In the genomic region with DNA sequence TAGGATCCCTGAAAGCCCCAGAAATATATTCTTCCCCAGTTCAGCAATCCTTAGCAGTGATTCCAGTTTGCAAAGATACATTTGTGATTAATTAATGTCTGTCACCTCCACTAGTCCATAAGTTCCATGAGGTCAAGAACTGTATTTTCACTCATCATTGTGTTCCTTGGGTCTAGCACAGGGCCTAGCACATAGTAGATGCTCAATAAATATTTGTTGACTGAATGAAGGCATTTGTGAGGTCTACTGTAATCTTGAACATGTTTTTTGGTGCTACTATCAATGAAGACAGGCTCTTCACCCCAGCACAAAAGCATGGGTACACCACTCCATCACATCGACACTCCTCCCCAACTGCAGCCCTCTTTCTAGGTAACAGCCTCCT, we compare ENCODE assay signal across 20 cellular contexts. TPM values are rescaled to one million over a fixed set of nuclear protein-coding genes. Genes with fewer than 3 reads are reported as not detected.
A peak's percentile ranks its signal among the peaks of the same experiment; 100 is the strongest.
DNase-seq lines count a peak whose midpoint lies in the region; ATAC-seq, FAIRE-seq and TF ChIP-seq lines count a peak whose summit lies in the region.
"Had no signal": no experiment of that assay in that cellular context is flagged by ENCODE, and none has a peak within 500 bp of the region (broad histone marks: within the 10 kb centered on the region; RNA-seq: fewer than 3 reads in every experiment).

No MANE protein-coding gene starts in this region.

- CTCF ChIA-PET in GM12878 (lab: Yijun Ruan, JAX), result no interaction called here

- SMC1A ChIA-PET in GM12878 (lab: Charles Lee; ENCODE audit: uncharacterized antibody, unreplicated experiment), result no interaction called here

- no peak overlapping the region for H3K27ac Mint-ChIP-seq in activated naive CD8-positive, alpha-beta T cell
- no peak overlapping the region for H3K27ac Mint-ChIP-seq in activated naive CD8-positive, alpha-beta T cell treated with anti-CD3 and anti-CD28 coated beads, Interleukin-2, amount 50 U/mL, for 24 hours
- H3K27ac Mint-ChIP-seq in mesothelial cell of epicardium (no peak overlapping the region), type B pancreatic cell (no peak overlapping the region), chondrocyte (ENCODE audit: unreplicated experiment) (no peak overlapping the region)
- H3K27ac Mint-ChIP-seq: HFFc6 had no signal

- H2AFZ ChIP-seq in GM12878 (ENCODE audit: control insufficient read depth, low read depth, low read length), result no peak overlapping the region

- peaks cover 59% of the 10 kb centered on the region for H3K27me3 Mint-ChIP-seq in activated naive CD8-positive, alpha-beta T cell
- peaks cover 82% of the 10 kb centered on the region for H3K27me3 Mint-ChIP-seq in activated naive CD8-positive, alpha-beta T cell treated with anti-CD3 and anti-CD28 coated beads, Interleukin-2, amount 50 U/mL, for 24 hours
- H3K27me3 Mint-ChIP-seq in mesothelial cell of epicardium (ENCODE audit: low read depth), result peaks cover 99% of the 10 kb centered on the region
- peaks cover 95% of the 10 kb centered on the region for H3K27me3 Mint-ChIP-seq in type B pancreatic cell
- peaks cover 70% of the 10 kb centered on the region for H3K27me3 Mint-ChIP-seq in chondrocyte (ENCODE audit: low read depth)

- no peaks in the 10 kb centered on the region for H4K20me1 ChIP-seq in GM12878 (ENCODE audit: control insufficient read depth, insufficient read depth)
- H4K20me1 ChIP-seq: BLaER1 had no signal

- no peaks in the 10 kb centered on the region for H3K9me3 Mint-ChIP-seq in activated naive CD8-positive, alpha-beta T cell (ENCODE audit: low read depth)
- H3K9me3 Mint-ChIP-seq in activated naive CD8-positive, alpha-beta T cell treated with anti-CD3 and anti-CD28 coated beads, Interleukin-2, amount 50 U/mL, for 24 hours, result no peaks in the 10 kb centered on the region
- H3K9me3 Mint-ChIP-seq in mesothelial cell of epicardium (no peaks in the 10 kb centered on the region), type B pancreatic cell (no peaks in the 10 kb centered on the region), chondrocyte (ENCODE audit: low read depth) (no peaks in the 10 kb centered on the region)

- RAD21 ChIA-PET in GM12878 (lab: Charles Lee; ENCODE audit: unreplicated experiment), result no interaction called here

- no peak for FAIRE-seq in GM12878 (lab: Jason Lieb, UNC)
- FAIRE-seq: G401.6, GM12892, H1, HepG2, HTR-8/SVneo had no signal

- peaks cover 23 to 29% of the 10 kb centered on the region in 2 experiments for H3K27me3 ChIP-seq in GM12878 (replicated peaks in 1 of 2; ENCODE audit: control insufficient read depth in 2 of 2, insufficient read depth in 2 of 2, low read length in 1 of 2)

- TF ChIP-seq CTCF in GM12878 (IDR thresholded peaks at IDR 0.05 in 2 of 3, conservative IDR thresholded peaks at IDR 0.05 in 1 of 3; ENCODE audit: control insufficient read depth in 2 of 3, extremely low read depth in 1 of 3, insufficient read depth in 1 of 3, low read depth in 3 of 3, low read length in 3 of 3), result no peak
- no peak for TF ChIP-seq CTCF in mesothelial cell of epicardium (IDR thresholded peaks at IDR 0.05; ENCODE audit: unreplicated experiment)
- TF ChIP-seq CTCF in type B pancreatic cell (conservative IDR thresholded peaks at IDR 0.05), result no peak
- no peak for TF ChIP-seq CTCF in chondrocyte (IDR thresholded peaks at IDR 0.05)

- POLR2A ChIA-PET in GM12878 (lab: Charles Lee), result no interaction called here

- ATAC-seq in activated naive CD8-positive, alpha-beta T cell treated with anti-CD3 and anti-CD28 coated beads, Interleukin-2, amount 50 U/mL, for 24 hours, result no peak
- ATAC-seq in GM12878 (no peak), GM19328 (IDR thresholded peaks at IDR 0.05; ENCODE audit: unreplicated experiment) (no peak)
- ATAC-seq: HepG2 had no signal

- H3K27ac ChIP-seq in GM12878 (ENCODE audit: control insufficient read depth, insufficient read depth), result no peak overlapping the region
- H3K27ac ChIP-seq: 22Rv1, BLaER1 had no signal

- no peak for TF ChIP-seq EP300 in GM12878 (IDR thresholded peaks at IDR 0.05; ENCODE audit: borderline replicate concordance in 1 of 2, control insufficient read depth in 1 of 2, low read depth in 2 of 2, low read length in 2 of 2)

- H3K4me3 Mint-ChIP-seq in activated naive CD8-positive, alpha-beta T cell, result peak overlapping the region; percentile 9
- no peak overlapping the region for H3K4me3 Mint-ChIP-seq in activated naive CD8-positive, alpha-beta T cell treated with anti-CD3 and anti-CD28 coated beads, Interleukin-2, amount 50 U/mL, for 24 hours
- H3K4me3 Mint-ChIP-seq in mesothelial cell of epicardium (peak overlapping the region; percentile 15), type B pancreatic cell (peak overlapping the region; percentile 42), chondrocyte (ENCODE audit: unreplicated experiment) (no peak overlapping the region)

- intact Hi-C loops in GM12878 (cut with micrococcal nuclease; ENCODE audit: unreplicated experiment), result no loop called here

- no TSS peak for BruUV-seq in GM12878 (replicated peaks; lab: Mats Ljungman, UMichigan)

- H3K4me1 ChIP-seq in GM12878 (ENCODE audit: control insufficient read depth, insufficient read depth, low read length), result no peaks in the 10 kb centered on the region
- H3K4me1 ChIP-seq: BLaER1, HAP-1 had no signal

- no peak for DNase-seq in activated naive CD8-positive, alpha-beta T cell treated with anti-CD3 and anti-CD28 coated beads, Interleukin-2, amount 50 U/mL, for 24 hours
- no peak for DNase-seq in GM12878 (ENCODE audit: low read depth, low spot score)
- DNase-seq in mesothelial cell of epicardium (ENCODE audit: low spot score in 2 of 2, unreplicated experiment in 2 of 2), result no peak
- DNase-seq in type B pancreatic cell (ENCODE audit: extremely low spot score, unreplicated experiment), result no peak
- no peak for DNase-seq in activated CD4-positive, alpha-beta T cell treated with anti-CD3 and anti-CD28 coated beads, Interleukin-2, amount 50 U/mL, for 4 hours
- DNase-seq in chondrocyte (ENCODE audit: low spot score), result no peak
- DNase-seq: DMS79 treated with DMSO at 0.1 percent for 48 hours, EL, HFFc6 had no signal

- TF ChIP-seq RAD21 in GM12878 (IDR thresholded peaks at IDR 0.05; ENCODE audit: insufficient read depth, low read depth, low read length), result no peak

- no peaks in the 10 kb centered on the region for H3K9me3 ChIP-seq in GM12878 (replicated peaks; ENCODE audit: control insufficient read depth, insufficient read depth, low read length)
- H3K9me3 ChIP-seq: HAP-1 had no signal

- H3K79me2 ChIP-seq in GM12878 (ENCODE audit: control insufficient read depth, insufficient read depth, low read length), result no peaks in the 10 kb centered on the region

- H3K4me1 Mint-ChIP-seq in activated naive CD8-positive, alpha-beta T cell (ENCODE audit: low read depth), result peaks cover 6% of the 10 kb centered on the region
- H3K4me1 Mint-ChIP-seq in activated naive CD8-positive, alpha-beta T cell treated with anti-CD3 and anti-CD28 coated beads, Interleukin-2, amount 50 U/mL, for 24 hours, result peaks cover 4% of the 10 kb centered on the region
- H3K4me1 Mint-ChIP-seq in mesothelial cell of epicardium, result peaks cover 8% of the 10 kb centered on the region
- H3K4me1 Mint-ChIP-seq in type B pancreatic cell (ENCODE audit: unreplicated experiment), result peaks cover 9% of the 10 kb centered on the region
- H3K4me1 Mint-ChIP-seq in chondrocyte (ENCODE audit: low read depth), result peaks cover 10% of the 10 kb centered on the region

- WGBS in GM12878 (ENCODE audit: insufficient coverage, insufficient replicate concordance, low lambda C conversion rate, missing lambda C conversion rate), result 0% methylated on average over 1 of the region's 1 CpG

- H3K4me2 ChIP-seq in GM12878 (ENCODE audit: control insufficient read depth, insufficient read depth), result no peak overlapping the region
- H3K4me2 ChIP-seq: BLaER1 had no signal

- no peak for TF ChIP-seq POLR2A in GM12878 (IDR thresholded peaks at IDR 0.05; ENCODE audit: low read depth, low read length)

- no peak overlapping the region for H3K4me3 ChIP-seq in GM12878
- H3K4me3 ChIP-seq: BLaER1, HAP-1 had no signal

- H3K36me3 ChIP-seq in GM12878 (ENCODE audit: control insufficient read depth in 2 of 2, insufficient read depth in 2 of 2, low read length in 1 of 2), result no peaks in the 10 kb centered on the region
- H3K36me3 ChIP-seq: BLaER1, HAP-1 had no signal

- H3K36me3 Mint-ChIP-seq in activated naive CD8-positive, alpha-beta T cell, result no peaks in the 10 kb centered on the region
- H3K36me3 Mint-ChIP-seq in activated naive CD8-positive, alpha-beta T cell treated with anti-CD3 and anti-CD28 coated beads, Interleukin-2, amount 50 U/mL, for 24 hours (ENCODE audit: low read depth), result no peaks in the 10 kb centered on the region
- H3K36me3 Mint-ChIP-seq in mesothelial cell of epicardium, result peaks cover 3% of the 10 kb centered on the region
- H3K36me3 Mint-ChIP-seq in type B pancreatic cell, result no peaks in the 10 kb centered on the region
- H3K36me3 Mint-ChIP-seq in chondrocyte (ENCODE audit: low read depth), result peaks cover 5% of the 10 kb centered on the region

- in situ Hi-C loops in GM12878 (cut with MboI), result no loop called here

- no peak overlapping the region for H3K9ac ChIP-seq in GM12878 (ENCODE audit: control insufficient read depth, insufficient read depth, low read length)
- H3K9ac ChIP-seq: BLaER1 had no signal

TF ChIP-seq in GM12878, 131 proteins besides CTCF, POLR2A, EP300 and RAD21:
- 0 out of 2 replicates have a peak, but pooled peaks have one; percentile 2 for TF ChIP-seq EZH2 (IDR thresholded peaks at IDR 0.05; ENCODE audit: borderline replicate concordance, control insufficient read depth, low read depth, low read length)
- no peak for TF ChIP-seq RELA (IDR thresholded peaks at IDR 0.05; ENCODE audit: borderline replicate concordance, partially characterized antibody)

RNA-seq across cellular contexts. Expression of a gene that starts 30.8 kb away (rescaled TPM):
- not detected in 2 replicates for total RNA-seq in GM12878 (2013; cell fraction: nucleolus; rRNA removed)
- not detected in 2 replicates for total RNA-seq in GM12878 (2014; rRNA removed)
- total RNA-seq in GM12878 (2014; rRNA removed; fragmentation: Illumina TruSeq; extraction: Trizol), result not detected in 2 replicates
- not detected in 2 replicates for total RNA-seq in GM12878 (2021)
- not detected for polyA plus RNA-seq in GM12878 (2011; ENCODE audit: low read depth)
- polyA plus RNA-seq in GM12878 (2011; rRNA removed), result not detected in 2 replicates
- polyA plus RNA-seq in GM12878 (2011; cell fraction: cytosol; rRNA removed), result not detected in 2 replicates
- 0.10 and 0.15 TPM in 2 replicates for polyA plus RNA-seq in GM12878 (2011; cell fraction: nucleus; rRNA removed)
- polyA plus RNA-seq in GM12878 (2012), result not detected in 2 replicates
- polyA plus RNA-seq in GM12878 (2014; fragmentation: Illumina TruSeq; extraction: Trizol), result not detected in 2 replicates
- polyA plus RNA-seq in GM12878 (2014; fragmentation: Nextera tagmentation; extraction: Ambion mirVana), result not detected
- polyA plus RNA-seq in GM12878 (2014; rRNA removed), result not detected in 2 replicates
- polyA plus RNA-seq in GM12878 (2016; fragmentation: Nextera tagmentation; extraction: Ambion mirVana), result not detected
- polyA minus RNA-seq in GM12878 (2011; rRNA and poly(A)+ RNA removed), result not detected in 2 replicates
- polyA minus RNA-seq in GM12878 (2011; cell fraction: cytosol; rRNA and poly(A)+ RNA removed), result not detected in 2 replicates
- polyA minus RNA-seq in GM12878 (2011; cell fraction: nucleus; rRNA and poly(A)+ RNA removed), result not detected in 2 replicates
- total RNA-seq in mesothelial cell of epicardium, result not detected in 3 replicates
- total RNA-seq in type B pancreatic cell (ENCODE audit: low replicate concordance), result 0.19 and 4.4 TPM in 2 replicates
- 0.62 to 0.87 TPM in 2 of 3 replicates, not detected in the other for total RNA-seq in chondrocyte
- total RNA-seq: A673, H1, HepG2, HFFc6 had no signal
- polyA plus RNA-seq: HepG2 had no signal

Comparison
In these comparisons a context has a peak if more than half of its experiments do, and no peak if none do; other contexts are left out.
1. H3K4me3 Mint-ChIP-seq: peak in activated naive CD8-positive, alpha-beta T cell (single experiment), mesothelial cell of epicardium (single experiment) and type B pancreatic cell (single experiment); none in activated naive CD8-positive, alpha-beta T cell treated with anti-CD3 and anti-CD28 coated beads, Interleukin-2, amount 50 U/mL, for 24 hours (single experiment) and chondrocyte (single experiment).